ENCODE assay signal across 26 cellular contexts in the genomic region with DNA sequence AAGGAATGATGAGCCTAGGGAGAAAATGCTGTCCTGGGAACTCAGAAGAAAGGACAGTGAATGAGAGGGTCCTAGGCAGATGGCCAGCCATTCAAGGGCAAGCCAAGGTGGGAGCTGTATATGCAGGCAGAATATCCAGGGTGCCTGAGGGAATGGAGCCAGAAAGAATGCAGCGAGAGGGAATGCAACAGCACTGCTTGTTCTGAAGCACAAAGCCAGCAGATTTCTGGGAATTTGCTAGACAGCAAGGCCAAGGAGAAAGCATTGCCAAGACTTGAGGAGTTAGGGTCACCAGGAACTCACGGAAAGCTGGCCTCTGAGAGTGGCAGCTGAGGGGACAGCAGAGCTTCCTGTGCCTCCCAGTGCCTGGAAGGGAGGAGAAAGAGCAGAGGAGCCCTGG.
A peak's percentile ranks its signal among the peaks of the same experiment; 100 is the strongest.
DNase-seq lines count a peak whose midpoint lies in the region; ATAC-seq and TF ChIP-seq lines count a peak whose summit lies in the region.
"Had no signal": no experiment of that assay in that cellular context is flagged by ENCODE, and none has a peak within 500 bp of the region (broad histone marks: within the 10 kb centered on the region; RNA-seq: fewer than 3 reads in every experiment).

No MANE protein-coding gene starts in this region.

- no peaks in the 10 kb centered on the region for H3K36me3 ChIP-seq in gastrocnemius medialis
- H3K36me3 ChIP-seq: MG63 had no signal

- no peak overlapping the region for H3K27ac ChIP-seq in gastrocnemius medialis
- H3K27ac ChIP-seq: A549, C4-2B had no signal

- H3K4me3 Mint-ChIP-seq in T-helper 17 cell, result peak overlapping the region; percentile 6
- H3K4me3 Mint-ChIP-seq: B cell; CD8-positive, alpha-beta T cell had no signal

- no peaks in the 10 kb centered on the region for H3K4me1 Mint-ChIP-seq in T-helper 17 cell
- H3K4me1 Mint-ChIP-seq: B cell had no signal

- no peak for TF ChIP-seq POLR2A in gastrocnemius medialis (IDR thresholded peaks at IDR 0.05)

- H3K27me3 ChIP-seq in gastrocnemius medialis, result no peaks in the 10 kb centered on the region
- H3K27me3 ChIP-seq: MG63 had no signal

- DNase-seq in Ammon's horn (ENCODE audit: low spot score), result peak; percentile 35
- no peak for DNase-seq in T-helper 17 cell
- DNase-seq in globus pallidus (ENCODE audit: low spot score), result peak; percentile 12
- no peak for DNase-seq in sciatic nerve (ENCODE audit: low spot score)
- no peak for DNase-seq in T-helper 9 cell
- no peak for DNase-seq in OCI-M2 (lab: John Stamatoyannopoulos, UW; ENCODE audit: unreplicated experiment)
- no peak for DNase-seq in gastrocnemius medialis
- DNase-seq: Caco-2; CD8-positive, alpha-beta T cell; DMS 273 treated with DMSO at 0.1 percent for 48 hours; DMS79; EL; GF-D8; IMR-90; KG1; MG63; NCI-H1105 treated with DMSO at 0.1 percent for 48 hours; NCI-H146; NCI-H2029; NCI-H446; NCI-H524 treated with DMSO at 0.1 percent for 48 hours; NCI-H774; PC-3 had no signal

- no peak for ATAC-seq in T-helper 17 cell
- peak; percentile 30 for ATAC-seq in sciatic nerve
- no peak for ATAC-seq in gastrocnemius medialis
- ATAC-seq: A549; CD8-positive, alpha-beta T cell; PC-3 had no signal

- no peaks in the 10 kb centered on the region for H3K9me3 ChIP-seq in T-helper 17 cell (ENCODE audit: control insufficient read depth, low read length, poor library complexity, severe bottlenecking)
- H3K9me3 ChIP-seq in gastrocnemius medialis, result no peaks in the 10 kb centered on the region
- H3K9me3 ChIP-seq: A549, Caco-2, MG63 had no signal

- in situ Hi-C loops in gastrocnemius medialis (cut with MboI; ENCODE audit: low sequenced_read_pairs in 4 of 4), result no loop called here

- no peak overlapping the region for H3K4me3 ChIP-seq in gastrocnemius medialis
- H3K4me3 ChIP-seq: A549, MG63 had no signal

- H3K27me3 Mint-ChIP-seq in T-helper 17 cell, result peaks cover 11% of the 10 kb centered on the region

- H3K27ac Mint-ChIP-seq in T-helper 17 cell, result no peak overlapping the region
- H3K27ac Mint-ChIP-seq: B cell; CD8-positive, alpha-beta T cell had no signal

- no peaks in the 10 kb centered on the region for H3K36me3 Mint-ChIP-seq in T-helper 17 cell (ENCODE audit: low read depth)
- H3K36me3 Mint-ChIP-seq: CD8-positive, alpha-beta T cell had no signal

- intact Hi-C loops in sciatic nerve (cut with DNase I) (no loop called here), gastrocnemius medialis (cut with DNase I; ENCODE audit: low total_unique reads) (no loop called here)

- no peak for TF ChIP-seq CTCF in gastrocnemius medialis (IDR thresholded peaks at IDR 0.05 in 4 of 5, conservative IDR thresholded peaks at IDR 0.05 in 1 of 5)

- no peaks in the 10 kb centered on the region for H3K4me1 ChIP-seq in gastrocnemius medialis
- H3K4me1 ChIP-seq: A549, Caco-2 had no signal

Comparison
In these comparisons a context has a peak if more than half of its experiments do, and no peak if none do; other contexts are left out.
1. DNase-seq: peak in Ammon's horn (single experiment) and globus pallidus (single experiment); none in T-helper 17 cell (0 of 3), sciatic nerve (single experiment), T-helper 9 cell (single experiment), OCI-M2 (single experiment) and gastrocnemius medialis (0 of 2).